8 cellular contexts compared by ENCODE assay signal in genomic region chr2:73235315-73236028, GRCh38. TPM values are rescaled to one million over a fixed set of nuclear protein-coding genes. Genes with fewer than 3 reads are reported as not detected.
DNase-seq lines count a peak whose midpoint lies in the region; ATAC-seq, FAIRE-seq and TF ChIP-seq lines count a peak whose summit lies in the region.

No MANE protein-coding gene starts in this region.

- H4K91ac ChIP-seq in H1 (replicated peaks; ENCODE audit: insufficient read length, low read length) = no peak overlapping the region

- no peak overlapping the region for H2BK12ac ChIP-seq in H1 (ENCODE audit: low read depth, low read length)

- intact Hi-C loops in Calu3 (cut with micrococcal nuclease; ENCODE audit: unreplicated experiment) = no loop called here
- intact Hi-C loops in OCI-LY7 (cut with micrococcal nuclease; ENCODE audit: unreplicated experiment) = loop anchor here (2.0 kb wide), 1 partner anchor 1219 kb away; the partner anchor contains the start of gene INO80B

- H2BK15ac ChIP-seq in H1 (ENCODE audit: low read length) = no peak overlapping the region

- no peak overlapping the region for H2AK5ac ChIP-seq in H1 (ENCODE audit: low read depth, low read length)

- H4K5ac ChIP-seq in H1 (ENCODE audit: insufficient read length, low read depth, low read length) = no peak overlapping the region

- H3K9me3 ChIP-seq in OCI-LY7 (ENCODE audit: low read length) (no peaks in the 10 kb centered on the region), H1 (ENCODE audit: insufficient read depth in 2 of 2, low read depth in 1 of 2, low read length in 1 of 2) (no peaks in the 10 kb centered on the region)

- no peaks in the 10 kb centered on the region for H3K9me2 ChIP-seq in OCI-LY7 (ENCODE audit: insufficient read depth, low read length)

- peaks cover 21% of the 10 kb centered on the region for H3K23me2 ChIP-seq in H1 (ENCODE audit: low read depth, low read length)

- peaks cover 26% of the 10 kb centered on the region for H3K4me1 Mint-ChIP-seq in Calu3 (ENCODE audit: low read depth, unreplicated experiment)
- peaks cover 27% of the 10 kb centered on the region for H3K4me1 Mint-ChIP-seq in osteocyte (ENCODE audit: unreplicated experiment)

- H3K27me3 ChIP-seq in H1 (replicated peaks in 1 of 4; ENCODE audit: control insufficient read depth in 3 of 4, extremely low read depth in 1 of 4, insufficient read depth in 3 of 4, low read length in 3 of 4) = no peaks in the 10 kb centered on the region; a peak in 2 of 7 replicates

- CTCF ChIA-PET in Calu3 (lab: Charles Lee) (interaction anchor here (1.3 kb wide), 1 partner anchor 9 kb away, joined by 4 read pairs; no protein-coding TSS in a partner anchor), OCI-LY7 (lab: Charles Lee; ENCODE audit: unreplicated experiment) (no interaction called here), H1 (lab: Charles Lee; ENCODE audit: partially characterized antibody) (interaction anchor here (0.8 to 10.2 kb wide), 4 partner anchors 14 to 55 kb away, joined by 3 to 51 read pairs (median 8); no protein-coding TSS in a partner anchor)

- peak overlapping the region; percentile 78 for H3K27ac ChIP-seq in OCI-LY7 (ENCODE audit: low read depth, low read length, poor library complexity, severe bottlenecking)
- H3K27ac ChIP-seq in H1 (ENCODE audit: low read depth, low read length) = no peak overlapping the region

- BruUV-seq in Calu3 (replicated peaks; lab: Mats Ljungman, UMichigan) (no TSS peak), OCI-LY7 (replicated peaks; lab: Mats Ljungman, UMichigan) (no TSS peak)

- H3K79me2 ChIP-seq in OCI-LY7 (ENCODE audit: insufficient read depth, low read depth, low read length) (peaks cover 64% of the 10 kb centered on the region), H1 (ENCODE audit: control insufficient read depth in 1 of 2, insufficient read depth in 2 of 2, low read length in 2 of 2) (peaks cover 52 to 63% of the 10 kb centered on the region in 2 experiments)

- H3K27me3 Mint-ChIP-seq in Calu3 (ENCODE audit: unreplicated experiment) (no peaks in the 10 kb centered on the region), osteocyte (ENCODE audit: unreplicated experiment) (no peaks in the 10 kb centered on the region)

- peak overlapping the region; percentile 94 to 97 (median 95); a peak in 6 of 7 replicates for H3K9ac ChIP-seq in H1 (replicated peaks in 1 of 4; ENCODE audit: extremely low read depth in 1 of 4, low read depth in 3 of 4, low read length in 3 of 4)

- peaks cover 27% of the 10 kb centered on the region for H3K4me1 ChIP-seq in OCI-LY7 (ENCODE audit: insufficient read depth, low read length, poor library complexity, severe bottlenecking)
- peaks cover 10 to 21% (median 16%) of the 10 kb centered on the region in 4 experiments; a peak in 6 of 7 replicates for H3K4me1 ChIP-seq in H1 (replicated peaks in 1 of 4; ENCODE audit: control insufficient read depth in 3 of 4, insufficient read depth in 4 of 4, low read length in 3 of 4)

- no peak overlapping the region for H2BK120ac ChIP-seq in H1 (replicated peaks; ENCODE audit: low read depth, low read length)

- H3K14ac ChIP-seq in H1 (ENCODE audit: insufficient read length) = no peak overlapping the region

- peaks cover 8% of the 10 kb centered on the region for H3K79me1 ChIP-seq in H1 (ENCODE audit: low read depth, low read length)

- peak overlapping the region; percentile 95 for H3K4me2 ChIP-seq in OCI-LY7 (ENCODE audit: low read length)
- H3K4me2 ChIP-seq in H1 (ENCODE audit: insufficient read depth in 1 of 2, low read depth in 2 of 2, low read length in 2 of 2) = peak overlapping the region; percentile 94 to 99

- H3K4me3 Mint-ChIP-seq in Calu3 (ENCODE audit: low read depth, unreplicated experiment) = peak overlapping the region; percentile 92
- H3K4me3 Mint-ChIP-seq in osteocyte (ENCODE audit: unreplicated experiment) = peak overlapping the region; percentile 94

- TF ChIP-seq POLR2A in H1 (IDR thresholded peaks at IDR 0.05; ENCODE audit: control extremely low read depth in 1 of 2, low read depth in 2 of 2, low read length in 2 of 2) = no peak

- no peaks in the 10 kb centered on the region for H3K9me3 Mint-ChIP-seq in Calu3 (ENCODE audit: low read depth, unreplicated experiment)
- H3K9me3 Mint-ChIP-seq in osteocyte (ENCODE audit: unreplicated experiment) = no peaks in the 10 kb centered on the region

- peaks cover 54% of the 10 kb centered on the region for H3K36me3 Mint-ChIP-seq in Calu3 (ENCODE audit: insufficient read depth, unreplicated experiment)
- H3K36me3 Mint-ChIP-seq in osteocyte (ENCODE audit: unreplicated experiment) = no peaks in the 10 kb centered on the region

- H3K36me3 ChIP-seq in OCI-LY7 (ENCODE audit: insufficient read depth, low read length) = peaks cover 54% of the 10 kb centered on the region
- H3K36me3 ChIP-seq in H1 (ENCODE audit: control insufficient read depth in 2 of 4, insufficient read depth in 4 of 4, low read length in 3 of 4) = peaks cover 3 to 21% (median 15%) of the 10 kb centered on the region in 4 experiments

- TF ChIP-seq RAD21 in H1 (IDR thresholded peaks at IDR 0.05 in 1 of 2, conservative IDR thresholded peaks at IDR 0.05 in 1 of 2; ENCODE audit: low read depth in 2 of 2, low read length in 2 of 2) = no peak

- 76% methylated on average over 11 of the region's 11 CpGs; no CpG with 5 or more reads in 1 of the 2 experiments for WGBS in H1 (ENCODE audit: extremely low coverage in 1 of 2, insufficient coverage in 1 of 2, insufficient read length in 1 of 2, insufficient replicate concordance in 2 of 2, low coverage in 1 of 2, low lambda C conversion rate in 2 of 2, missing lambda C conversion rate in 1 of 2), 2 experiments

- no peak overlapping the region for H2BK5ac ChIP-seq in H1 (ENCODE audit: low read depth, low read length)

- TF ChIP-seq CTCF in Calu3 (IDR thresholded peaks at IDR 0.05; ENCODE audit: unreplicated experiment) (no peak), OCI-LY7 (conservative IDR thresholded peaks at IDR 0.05; ENCODE audit: low read length) (no peak), H1 (IDR thresholded peaks at IDR 0.05; ENCODE audit: control extremely low read depth in 1 of 3, insufficient read depth in 1 of 3, low read depth in 1 of 3, low read length in 3 of 3) (no peak), osteocyte (IDR thresholded peaks at IDR 0.05) (no peak)

- H3K18ac ChIP-seq in H1 (ENCODE audit: extremely low read depth, low read length) = no peak overlapping the region

- H2AFZ ChIP-seq in OCI-LY7 (ENCODE audit: low read length) = no peak overlapping the region
- no peak overlapping the region for H2AFZ ChIP-seq in H1 (ENCODE audit: low read length)

- ATAC-seq in GM21447 (IDR thresholded peaks at IDR 0.05; ENCODE audit: unreplicated experiment) (no peak), HG02870 (IDR thresholded peaks at IDR 0.05; ENCODE audit: unreplicated experiment) (no peak)

- H3K4ac ChIP-seq in H1 (replicated peaks; ENCODE audit: insufficient read length, low read depth, low read length) = no peak overlapping the region

- POLR2A ChIA-PET in OCI-LY7 (lab: Charles Lee) (interaction anchor here (0.5 to 2.0 kb wide), 5 partner anchors 11 to 163 kb away, joined by 3 to 5 read pairs (median 4); no protein-coding TSS in a partner anchor), H1 (lab: Charles Lee; ENCODE audit: partially characterized antibody) (interaction anchor here (0.6 to 8.8 kb wide), 10 partner anchors 10 to 185 kb away, joined by 3 to 113 read pairs (median 23); partner anchors contain the start of genes FBXO41 and SMYD5)

- H3K23ac ChIP-seq in H1 (ENCODE audit: insufficient read length) = no peak overlapping the region

- H2BK20ac ChIP-seq in H1 (ENCODE audit: low read length) = no peak overlapping the region

- no peak for DNase-seq in Calu3
- peak; percentile 34 for DNase-seq in OCI-LY7 (ENCODE audit: low spot score)
- no peak for DNase-seq in H1 (ENCODE audit: low read depth in 1 of 2, low spot score in 2 of 2)
- DNase-seq in osteocyte (ENCODE audit: extremely low spot score, unreplicated experiment) = no peak
- no peak for DNase-seq in NCI-H2081 treated with DMSO at 0.1 percent for 48 hours (lab: John Stamatoyannopoulos, UW)
- no peak for DNase-seq in SKM-1 (lab: John Stamatoyannopoulos, UW; ENCODE audit: unreplicated experiment)

- no peak for TF ChIP-seq EP300 in H1 (IDR thresholded peaks at IDR 0.05; ENCODE audit: borderline replicate concordance in 1 of 2, low read depth in 2 of 2, low read length in 2 of 2)

- peak overlapping the region; percentile 97 for H3K27ac Mint-ChIP-seq in Calu3 (ENCODE audit: unreplicated experiment)
- peak overlapping the region; percentile 92 for H3K27ac Mint-ChIP-seq in osteocyte (ENCODE audit: unreplicated experiment)

- no peak for FAIRE-seq in H1 (lab: Jason Lieb, UNC)

- H4K8ac ChIP-seq in H1 (ENCODE audit: extremely low read depth, insufficient read depth, low read length) = no peak overlapping the region

- H3K4me3 ChIP-seq in OCI-LY7 (ENCODE audit: low read depth, low read length, poor library complexity, severe bottlenecking) (peak overlapping the region; percentile 93), H1 (ENCODE audit: extremely low read depth in 1 of 4, insufficient read depth in 2 of 4, low read depth in 3 of 4, low read length in 4 of 4) (peak overlapping the region; percentile 82 to 93 (median 88))

- no peak overlapping the region for H3K56ac ChIP-seq in H1 (replicated peaks; ENCODE audit: insufficient read length, low read depth, low read length)

- peaks cover 37% of the 10 kb centered on the region for H4K20me1 ChIP-seq in OCI-LY7 (ENCODE audit: insufficient read depth, low read length)
- peaks cover 9 to 28% of the 10 kb centered on the region in 2 experiments for H4K20me1 ChIP-seq in H1 (replicated peaks in 1 of 2; ENCODE audit: control insufficient read depth in 1 of 2, insufficient read depth in 2 of 2, low read length in 2 of 2)

RNA-seq across cellular contexts. Expression of gene CCT7, which starts 1.4 kb away (rescaled TPM):
- total RNA-seq in Calu3 (2022) (394 and 403 TPM in 2 replicates), OCI-LY7 (2022) (307 and 347 TPM in 2 replicates), osteocyte (216 and 231 TPM in 2 replicates)
- 334 and 378 TPM in 2 replicates for total RNA-seq in OCI-LY7 (2014; rRNA removed; shearing (Covaris generic))
- 474 and 486 TPM in 2 replicates for total RNA-seq in H1 (2021; fragmentation: NEBNext Ultra II Directional; extraction: Animal tissue kit (Norgen Biotek cat#: 25700))
- 440 and 465 TPM in 2 replicates for polyA plus RNA-seq in H1 (2011; rRNA removed)
- polyA plus RNA-seq in H1 (2011; cell fraction: cytosol; rRNA removed) = 483 TPM
- polyA plus RNA-seq in H1 (2011; cell fraction: nucleus; rRNA removed) = 363 TPM
- polyA plus RNA-seq in H1 (2012, experiment 1 of 2) = 514 to 726 TPM (median 597 TPM) in 4 replicates
- 623 TPM for polyA plus RNA-seq in H1 (2012, experiment 2 of 2)
- polyA plus RNA-seq in H1 (2013, experiment 1 of 2) = 488 TPM
- 468 TPM for polyA plus RNA-seq in H1 (2013, experiment 2 of 2)
- 487 and 491 TPM in 2 replicates for polyA minus RNA-seq in H1 (2011; rRNA and poly(A)+ RNA removed)
- polyA minus RNA-seq in H1 (2011; cell fraction: cytosol; rRNA and poly(A)+ RNA removed) = 206 TPM
- 137 TPM for polyA minus RNA-seq in H1 (2011; cell fraction: nucleus; rRNA and poly(A)+ RNA removed)

RNA-seq across cellular contexts. Expression of gene PRADC1, which starts 2.4 kb away (rescaled TPM):
- total RNA-seq in Calu3 (2022) (13.2 and 13.8 TPM in 2 replicates), OCI-LY7 (2022) (20.6 and 23.0 TPM in 2 replicates), osteocyte (15.1 and 17.6 TPM in 2 replicates)
- 25.3 and 25.9 TPM in 2 replicates for total RNA-seq in OCI-LY7 (2014; rRNA removed; shearing (Covaris generic))
- total RNA-seq in H1 (2021; fragmentation: NEBNext Ultra II Directional; extraction: Animal tissue kit (Norgen Biotek cat#: 25700)) = 7.5 and 8.9 TPM in 2 replicates
- 13.1 and 13.3 TPM in 2 replicates for polyA plus RNA-seq in H1 (2011; rRNA removed)
- 9.1 TPM for polyA plus RNA-seq in H1 (2011; cell fraction: cytosol; rRNA removed)
- polyA plus RNA-seq in H1 (2011; cell fraction: nucleus; rRNA removed) = 10.3 TPM
- 6.0 to 10.3 TPM (median 8.5 TPM) in 4 replicates for polyA plus RNA-seq in H1 (2012, experiment 1 of 2)
- polyA plus RNA-seq in H1 (2012, experiment 2 of 2) = 11.7 TPM
- polyA plus RNA-seq in H1 (2013, experiment 1 of 2) = 9.0 TPM
- 11.5 TPM for polyA plus RNA-seq in H1 (2013, experiment 2 of 2)
- polyA minus RNA-seq in H1 (2011; rRNA and poly(A)+ RNA removed) = 5.9 TPM in 2 replicates
- 4.0 TPM for polyA minus RNA-seq in H1 (2011; cell fraction: cytosol; rRNA and poly(A)+ RNA removed)
- polyA minus RNA-seq in H1 (2011; cell fraction: nucleus; rRNA and poly(A)+ RNA removed) = 3.7 TPM

RNA-seq across cellular contexts. Expression of gene SMYD5, which starts 21.4 kb away (rescaled TPM):
- 32.1 and 36.0 TPM in 2 replicates for total RNA-seq in Calu3 (2022)
- 32.9 and 42.2 TPM in 2 replicates for total RNA-seq in OCI-LY7 (2014; rRNA removed; shearing (Covaris generic))
- total RNA-seq in OCI-LY7 (2022) = 33.2 and 38.2 TPM in 2 replicates
- 56.7 and 61.5 TPM in 2 replicates for total RNA-seq in H1 (2021; fragmentation: NEBNext Ultra II Directional; extraction: Animal tissue kit (Norgen Biotek cat#: 25700))
- polyA plus RNA-seq in H1 (2011; rRNA removed) = 35.2 and 43.3 TPM in 2 replicates
- 47.0 TPM for polyA plus RNA-seq in H1 (2011; cell fraction: cytosol; rRNA removed)
- 64.5 TPM for polyA plus RNA-seq in H1 (2011; cell fraction: nucleus; rRNA removed)
- polyA plus RNA-seq in H1 (2012, experiment 1 of 2) = 47.7 to 56.0 TPM (median 51.5 TPM) in 4 replicates
- 58.6 TPM for polyA plus RNA-seq in H1 (2012, experiment 2 of 2)
- 35.9 TPM for polyA plus RNA-seq in H1 (2013, experiment 1 of 2)
- 33.4 TPM for polyA plus RNA-seq in H1 (2013, experiment 2 of 2)
- 59.6 and 76.4 TPM in 2 replicates for polyA minus RNA-seq in H1 (2011; rRNA and poly(A)+ RNA removed)
- polyA minus RNA-seq in H1 (2011; cell fraction: cytosol; rRNA and poly(A)+ RNA removed) = 26.2 TPM
- polyA minus RNA-seq in H1 (2011; cell fraction: nucleus; rRNA and poly(A)+ RNA removed) = 30.7 TPM
- total RNA-seq in osteocyte = 17.1 and 18.7 TPM in 2 replicates

RNA-seq across cellular contexts. Expression of gene NOTO, which starts 33.1 kb away (rescaled TPM):
- total RNA-seq in Calu3 (2022) = not detected in 2 replicates
- not detected in 2 replicates for total RNA-seq in OCI-LY7 (2014; rRNA removed; shearing (Covaris generic))
- total RNA-seq in OCI-LY7 (2022) = not detected in 2 replicates
- total RNA-seq in H1 (2021; fragmentation: NEBNext Ultra II Directional; extraction: Animal tissue kit (Norgen Biotek cat#: 25700)) = 0.44 and 0.54 TPM in 2 replicates
- polyA plus RNA-seq in H1 (2011; rRNA removed) = 0.33 and 0.46 TPM in 2 replicates
- polyA plus RNA-seq in H1 (2011; cell fraction: cytosol; rRNA removed) = 0.30 TPM
- 0.78 TPM for polyA plus RNA-seq in H1 (2011; cell fraction: nucleus; rRNA removed)
- 0.23 to 0.35 TPM (median 0.31 TPM) in 4 replicates for polyA plus RNA-seq in H1 (2012, experiment 1 of 2)
- polyA plus RNA-seq in H1 (2012, experiment 2 of 2) = 0.30 TPM
- polyA plus RNA-seq in H1 (2013, experiment 1 of 2) = 0.12 TPM
- 0.18 TPM for polyA plus RNA-seq in H1 (2013, experiment 2 of 2)
- polyA minus RNA-seq in H1 (2011; rRNA and poly(A)+ RNA removed) = 0.13 and 0.44 TPM in 2 replicates
- 0.51 TPM for polyA minus RNA-seq in H1 (2011; cell fraction: cytosol; rRNA and poly(A)+ RNA removed)
- polyA minus RNA-seq in H1 (2011; cell fraction: nucleus; rRNA and poly(A)+ RNA removed) = 0.80 TPM
- total RNA-seq in osteocyte = not detected in 2 replicates

RNA-seq across cellular contexts. Expression of gene FBXO41, which starts 48.8 kb away (rescaled TPM):
- total RNA-seq in Calu3 (2022) (15.0 and 16.1 TPM in 2 replicates), OCI-LY7 (2022) (52.2 and 57.9 TPM in 2 replicates), osteocyte (1.6 and 2.0 TPM in 2 replicates)
- total RNA-seq in OCI-LY7 (2014; rRNA removed; shearing (Covaris generic)) = 17.0 and 20.4 TPM in 2 replicates
- 13.5 and 14.3 TPM in 2 replicates for total RNA-seq in H1 (2021; fragmentation: NEBNext Ultra II Directional; extraction: Animal tissue kit (Norgen Biotek cat#: 25700))
- 11.2 and 16.3 TPM in 2 replicates for polyA plus RNA-seq in H1 (2011; rRNA removed)
- polyA plus RNA-seq in H1 (2011; cell fraction: cytosol; rRNA removed) = 14.8 TPM
- polyA plus RNA-seq in H1 (2011; cell fraction: nucleus; rRNA removed) = 64.1 TPM
- 10.8 to 13.2 TPM (median 12.2 TPM) in 4 replicates for polyA plus RNA-seq in H1 (2012, experiment 1 of 2)
- 7.5 TPM for polyA plus RNA-seq in H1 (2012, experiment 2 of 2)
- polyA plus RNA-seq in H1 (2013, experiment 1 of 2) = 9.2 TPM
- polyA plus RNA-seq in H1 (2013, experiment 2 of 2) = 7.3 TPM
- 9.5 and 11.5 TPM in 2 replicates for polyA minus RNA-seq in H1 (2011; rRNA and poly(A)+ RNA removed)
- 8.5 TPM for polyA minus RNA-seq in H1 (2011; cell fraction: cytosol; rRNA and poly(A)+ RNA removed)
- polyA minus RNA-seq in H1 (2011; cell fraction: nucleus; rRNA and poly(A)+ RNA removed) = 17.1 TPM
